In genomic region chr11:91163619-91164451, GRCh38 we compare ENCODE assay signal across 13 cellular contexts.
DNase-seq lines count a peak whose midpoint lies in the region; ATAC-seq, FAIRE-seq and TF ChIP-seq lines count a peak whose summit lies in the region.
"Had no signal": no experiment of that assay in that cellular context is flagged by ENCODE, and none has a peak within 500 bp of the region (broad histone marks: within the 10 kb centered on the region; RNA-seq: fewer than 3 reads in every experiment).

No MANE protein-coding gene starts in this region.

- peaks cover 30% of the 10 kb centered on the region for H3K4me1 ChIP-seq in Caco-2
- peaks cover 1% of the 10 kb centered on the region for H3K4me1 ChIP-seq in endothelial cell of umbilical vein (ENCODE audit: control insufficient read depth, extremely low read depth, insufficient read depth, low read length)

- dilution Hi-C loops in endothelial cell of umbilical vein (cut with MboI; ENCODE audit: extremely low pct_ligation_motif_present, low sequenced_read_pairs): no loop called here

- no peak overlapping the region for H3K9ac ChIP-seq in endothelial cell of umbilical vein (replicated peaks; ENCODE audit: extremely low read depth, insufficient read depth, low read length)
- H3K9ac ChIP-seq: BLaER1 treated with 17β-estradiol and CSF1 and Interleukin-3, amounts not matched to agents 10 nM and 100 nM had no signal

- H3K27me3 ChIP-seq in Caco-2 (replicated peaks; ENCODE audit: control insufficient read depth, insufficient read depth, low read length): no peaks in the 10 kb centered on the region
- H3K27me3 ChIP-seq in endothelial cell of umbilical vein (ENCODE audit: control insufficient read depth in 2 of 2, insufficient read depth in 2 of 2, low read length in 2 of 2): no peaks in the 10 kb centered on the region
- H3K27me3 ChIP-seq: BLaER1 treated with 17β-estradiol and CSF1 and Interleukin-3, amounts not matched to agents 10 nM and 100 nM had no signal

- DNase-seq in Caco-2: peak; percentile 52 to 81
- peak; percentile 36 for DNase-seq in NCI-H446 treated with DMSO at 0.1 percent for 48 hours (lab: John Stamatoyannopoulos, UW)
- peak; percentile 67 for DNase-seq in endothelial cell of umbilical vein (ENCODE audit: low read depth, low spot score)
- no peak for DNase-seq in mesothelial cell of epicardium (ENCODE audit: low spot score in 2 of 2, unreplicated experiment in 2 of 2)
- DNase-seq: activated CD4-positive, alpha-beta T cell treated with anti-CD3 and anti-CD28 coated beads, Interleukin-2, amount 50 U/mL, for 4 hours; amniotic stem cell; mucosa of descending colon; stimulated activated naive CD4-positive, alpha-beta T cell had no signal

- H3K4me3 Mint-ChIP-seq in Caco-2 (ENCODE audit: unreplicated experiment): peak overlapping the region; percentile 49
- H3K4me3 Mint-ChIP-seq in mesothelial cell of epicardium: no peak overlapping the region

- ATAC-seq in GM19455 (IDR thresholded peaks at IDR 0.05; ENCODE audit: unreplicated experiment) (no peak), HG03354 (IDR thresholded peaks at IDR 0.05; ENCODE audit: poor library complexity, severe bottlenecking, unreplicated experiment) (no peak), GM19328 (IDR thresholded peaks at IDR 0.05; ENCODE audit: unreplicated experiment) (no peak), GM18517 (IDR thresholded peaks at IDR 0.05; ENCODE audit: unreplicated experiment) (no peak)
- ATAC-seq: mucosa of descending colon had no signal

- no peak for FAIRE-seq in endothelial cell of umbilical vein (lab: Jason Lieb, UNC)

- CTCF ChIA-PET in Caco-2 (lab: Charles Lee): no interaction called here
- CTCF ChIA-PET in endothelial cell of umbilical vein (lab: Charles Lee): no interaction called here

- no peaks in the 10 kb centered on the region for H3K79me2 ChIP-seq in endothelial cell of umbilical vein (ENCODE audit: control insufficient read depth, insufficient read depth, low read length)

- H3K27me3 Mint-ChIP-seq in Caco-2 (ENCODE audit: insufficient read depth, unreplicated experiment) (no peaks in the 10 kb centered on the region), mesothelial cell of epicardium (ENCODE audit: low read depth) (no peaks in the 10 kb centered on the region)

- no peaks in the 10 kb centered on the region for H3K9me3 Mint-ChIP-seq in Caco-2 (ENCODE audit: unreplicated experiment)
- no peaks in the 10 kb centered on the region for H3K9me3 Mint-ChIP-seq in mesothelial cell of epicardium

- TF ChIP-seq POLR2A in endothelial cell of umbilical vein (IDR thresholded peaks at IDR 0.05; ENCODE audit: low read depth, low read length): no peak

- H3K27ac ChIP-seq in endothelial cell of umbilical vein (ENCODE audit: insufficient read depth, low read depth, low read length): no peak overlapping the region
- H3K27ac ChIP-seq: BLaER1 treated with 17β-estradiol and CSF1 and Interleukin-3, amounts not matched to agents 10 nM and 100 nM had no signal

- H3K4me3 ChIP-seq in Caco-2 (ENCODE audit: low read depth, low read length) (no peak overlapping the region), endothelial cell of umbilical vein (replicated peaks in 1 of 3; ENCODE audit: insufficient read depth in 1 of 3, low read depth in 1 of 3, low read length in 3 of 3) (no peak overlapping the region)
- H3K4me3 ChIP-seq: BLaER1 treated with 17β-estradiol and CSF1 and Interleukin-3, amounts not matched to agents 10 nM and 100 nM; mucosa of descending colon had no signal

- no TSS peak for BruUV-seq in Caco-2 (replicated peaks; lab: Mats Ljungman, UMichigan)
- no TSS peak for BruUV-seq in endothelial cell of umbilical vein (replicated peaks; lab: Mats Ljungman, UMichigan)

- POLR2A ChIA-PET in Caco-2 (lab: Charles Lee): no interaction called here
- POLR2A ChIA-PET in endothelial cell of umbilical vein (lab: Charles Lee): no interaction called here

- H3K36me3 Mint-ChIP-seq in Caco-2 (ENCODE audit: insufficient read depth, unreplicated experiment) (no peaks in the 10 kb centered on the region), mesothelial cell of epicardium (no peaks in the 10 kb centered on the region)

- H3K9me3 ChIP-seq in Caco-2 (no peaks in the 10 kb centered on the region), endothelial cell of umbilical vein (replicated peaks; ENCODE audit: control insufficient read depth, insufficient read depth, low read length) (no peaks in the 10 kb centered on the region)
- H3K9me3 ChIP-seq: BLaER1 treated with 17β-estradiol and CSF1 and Interleukin-3, amounts not matched to agents 10 nM and 100 nM; mucosa of descending colon had no signal

- H4K20me1 ChIP-seq in endothelial cell of umbilical vein (replicated peaks; ENCODE audit: control insufficient read depth, extremely low read depth, insufficient read depth, low read length): no peaks in the 10 kb centered on the region
- H4K20me1 ChIP-seq: BLaER1 treated with 17β-estradiol and CSF1 and Interleukin-3, amounts not matched to agents 10 nM and 100 nM had no signal

- intact Hi-C loops in Caco-2 (cut with micrococcal nuclease; ENCODE audit: unreplicated experiment) (loop anchor here (2.0 kb wide), 2 partner anchors 67 to 85 kb away; no protein-coding TSS in a partner anchor), endothelial cell of umbilical vein (cut with micrococcal nuclease) (no loop called here)

- H3K27ac Mint-ChIP-seq in Caco-2 (ENCODE audit: unreplicated experiment): peak overlapping the region; percentile 58
- H3K27ac Mint-ChIP-seq in mesothelial cell of epicardium: peak overlapping the region; percentile 60

- H3K9me1 ChIP-seq in endothelial cell of umbilical vein (replicated peaks; ENCODE audit: control insufficient read depth, extremely low read depth, insufficient read depth, low read length): no peaks in the 10 kb centered on the region

- H2AFZ ChIP-seq in endothelial cell of umbilical vein (ENCODE audit: low read depth, low read length): no peak overlapping the region

- H3K4me1 Mint-ChIP-seq in Caco-2 (ENCODE audit: low read depth, unreplicated experiment) (peaks cover 35% of the 10 kb centered on the region), mesothelial cell of epicardium (peaks cover 24% of the 10 kb centered on the region)

- H3K36me3 ChIP-seq in Caco-2 (ENCODE audit: control insufficient read depth, insufficient read depth, low read length) (no peaks in the 10 kb centered on the region), endothelial cell of umbilical vein (ENCODE audit: control insufficient read depth in 2 of 2, extremely low read depth in 1 of 2, insufficient read depth in 2 of 2, low read length in 2 of 2) (no peaks in the 10 kb centered on the region)
- H3K36me3 ChIP-seq: BLaER1 treated with 17β-estradiol and CSF1 and Interleukin-3, amounts not matched to agents 10 nM and 100 nM had no signal

- TF ChIP-seq CTCF in Caco-2 (IDR thresholded peaks at IDR 0.05; ENCODE audit: insufficient read depth in 1 of 2, low read depth in 1 of 2, low read length in 1 of 2, severe bottlenecking in 1 of 2, unreplicated experiment in 1 of 2): no peak
- no peak for TF ChIP-seq CTCF in endothelial cell of umbilical vein (IDR thresholded peaks at IDR 0.05; ENCODE audit: extremely low read depth in 1 of 2, insufficient read depth in 1 of 2, low read depth in 1 of 2, low read length in 2 of 2)
- no peak for TF ChIP-seq CTCF in mesothelial cell of epicardium (IDR thresholded peaks at IDR 0.05; ENCODE audit: unreplicated experiment)

- H3K4me2 ChIP-seq in endothelial cell of umbilical vein (ENCODE audit: insufficient read depth, low read length): no peak overlapping the region

TF ChIP-seq in endothelial cell of umbilical vein, 7 proteins besides CTCF, POLR2A, EP300 and RAD21:
- TF ChIP-seq GATA2 (IDR thresholded peaks at IDR 0.05; ENCODE audit: insufficient read depth, insufficient read length, low read depth, low read length) (no peak), MYC (IDR thresholded peaks at IDR 0.05; ENCODE audit: low read depth, low read length) (no peak), EZH2 (IDR thresholded peaks at IDR 0.05; ENCODE audit: borderline replicate concordance, low read depth, low read length, severe bottlenecking) (no peak), MAX (IDR thresholded peaks at IDR 0.05; ENCODE audit: insufficient read depth, insufficient read length) (no peak), JUN (IDR thresholded peaks at IDR 0.05; ENCODE audit: borderline replicate concordance, insufficient read depth, insufficient read length, low read depth) (no peak), FOS (IDR thresholded peaks at IDR 0.05; ENCODE audit: borderline replicate concordance, insufficient read depth, low read length) (no peak), POLR2AphosphoS5 (IDR thresholded peaks at IDR 0.05; ENCODE audit: insufficient read depth, low read depth, low read length) (no peak)

Comparison
In these comparisons a context has a peak if more than half of its experiments do, and no peak if none do; other contexts are left out.
1. DNase-seq: peak in Caco-2 (2 of 2), NCI-H446 treated with DMSO at 0.1 percent for 48 hours (single experiment) and endothelial cell of umbilical vein (single experiment); none in mesothelial cell of epicardium (0 of 2).